Comparison of ENCODE assay signal across 23 cellular contexts in genomic region chr3:112650472-112650871, GRCh38. TPM values are rescaled to one million over a fixed set of nuclear protein-coding genes. Genes with fewer than 3 reads are reported as not detected.
A peak's percentile ranks its signal among the peaks of the same experiment; 100 is the strongest.
DNase-seq lines count a peak whose midpoint lies in the region; ATAC-seq, FAIRE-seq and TF ChIP-seq lines count a peak whose summit lies in the region.
"Had no signal": no experiment of that assay in that cellular context is flagged by ENCODE, and none has a peak within 500 bp of the region (broad histone marks: within the 10 kb centered on the region; RNA-seq: fewer than 3 reads in every experiment).

No MANE protein-coding gene starts in this region.

- H3K23ac ChIP-seq in H1 (ENCODE audit: insufficient read length) (no peak overlapping the region), mesenchymal stem cell (ENCODE audit: low read length in 2 of 2) (no peak overlapping the region)

- intact Hi-C loops in natural killer cell (cut with micrococcal nuclease) = no loop called here

- no peaks in the 10 kb centered on the region for H3K23me2 ChIP-seq in H1 (ENCODE audit: low read depth, low read length)

- H3K4ac ChIP-seq in H1 (replicated peaks; ENCODE audit: insufficient read length, low read depth, low read length) (no peak overlapping the region), mesenchymal stem cell (ENCODE audit: low read depth in 1 of 2, low read length in 2 of 2) (peak overlapping the region in 1 of 2 experiments; percentile 69)

- no peaks in the 10 kb centered on the region for H3K79me2 ChIP-seq in H1 (ENCODE audit: control insufficient read depth in 1 of 2, insufficient read depth in 2 of 2, low read length in 2 of 2)

- H3K4me3 ChIP-seq in H1 (ENCODE audit: extremely low read depth in 1 of 4, insufficient read depth in 2 of 4, low read depth in 3 of 4, low read length in 4 of 4) (no peak overlapping the region), mesenchymal stem cell (ENCODE audit: insufficient read depth in 1 of 2, low read depth in 1 of 2, low read length in 2 of 2) (no peak overlapping the region)
- H3K4me3 ChIP-seq: vagina had no signal

- POLR2A ChIA-PET in H1 (lab: Charles Lee; ENCODE audit: partially characterized antibody) = interaction anchor here (1.5 kb wide), 1 partner anchor 9 kb away, joined by 4 read pairs; the partner anchor contains the start of gene CCDC80

- H2BK5ac ChIP-seq in H1 (ENCODE audit: low read depth, low read length) (no peak overlapping the region), mesenchymal stem cell (ENCODE audit: low read depth, low read length, poor library complexity, severe bottlenecking) (peak overlapping the region; percentile 96)

- no peaks in the 10 kb centered on the region for H3K36me3 Mint-ChIP-seq in stimulated activated memory B cell treated with anti-CD40 and anti-IgM and Interleukin-4, amounts not matched to agents 10 μg/mL and 1 μg/mL and 100 μg/mL, for 72 hours
- H3K36me3 Mint-ChIP-seq in natural killer cell = no peaks in the 10 kb centered on the region

- H2BK15ac ChIP-seq in H1 (ENCODE audit: low read length) (no peak overlapping the region), mesenchymal stem cell (ENCODE audit: low read depth, poor library complexity, severe bottlenecking) (no peak overlapping the region)

- no peak overlapping the region for H4K8ac ChIP-seq in H1 (ENCODE audit: extremely low read depth, insufficient read depth, low read length)
- peak overlapping the region; percentile 67 for H4K8ac ChIP-seq in mesenchymal stem cell (ENCODE audit: low read length)

- H3K9me3 ChIP-seq in H1 (ENCODE audit: insufficient read depth in 2 of 2, low read depth in 1 of 2, low read length in 1 of 2) (no peaks in the 10 kb centered on the region), mesenchymal stem cell (ENCODE audit: control insufficient read depth, low read length) (no peaks in the 10 kb centered on the region)
- H3K9me3 ChIP-seq: vagina had no signal

- CTCF ChIA-PET in H1 (lab: Charles Lee; ENCODE audit: partially characterized antibody) = interaction anchor here (0.7 to 1.2 kb wide), 2 partner anchors 84 to 166 kb away, joined by 3 read pairs; no protein-coding TSS in a partner anchor

- no peak overlapping the region for H3K27ac Mint-ChIP-seq in stimulated activated memory B cell treated with anti-CD40 and anti-IgM and Interleukin-4, amounts not matched to agents 10 μg/mL and 1 μg/mL and 100 μg/mL, for 72 hours
- H3K27ac Mint-ChIP-seq in natural killer cell = no peak overlapping the region

- TF ChIP-seq RAD21 in H1 (IDR thresholded peaks at IDR 0.05 in 1 of 2, conservative IDR thresholded peaks at IDR 0.05 in 1 of 2; ENCODE audit: low read depth in 2 of 2, low read length in 2 of 2) = no peak

- H3K36me3 ChIP-seq in H1 (ENCODE audit: control insufficient read depth in 2 of 4, insufficient read depth in 4 of 4, low read length in 3 of 4) (no peaks in the 10 kb centered on the region), mesenchymal stem cell (ENCODE audit: control insufficient read depth in 1 of 2, insufficient read depth in 2 of 2, low read depth in 1 of 2, low read length in 2 of 2) (no peaks in the 10 kb centered on the region)
- H3K36me3 ChIP-seq: vagina had no signal

- no peak for TF ChIP-seq POLR2A in H1 (IDR thresholded peaks at IDR 0.05; ENCODE audit: control extremely low read depth in 1 of 2, low read depth in 2 of 2, low read length in 2 of 2)

- H3K9ac ChIP-seq in H1 (replicated peaks in 1 of 4; ENCODE audit: extremely low read depth in 1 of 4, low read depth in 3 of 4, low read length in 3 of 4) = no peak overlapping the region
- peak overlapping the region; percentile 65 for H3K9ac ChIP-seq in mesenchymal stem cell (ENCODE audit: low read length)

- ATAC-seq in GM18520 (IDR thresholded peaks at IDR 0.05; ENCODE audit: unreplicated experiment) = no peak
- ATAC-seq in stimulated activated memory B cell treated with anti-CD40 and anti-IgM and Interleukin-4, amounts not matched to agents 10 μg/mL and 1 μg/mL and 100 μg/mL, for 72 hours = no peak
- ATAC-seq in natural killer cell = no peak
- ATAC-seq in GM18861 (IDR thresholded peaks at IDR 0.05; ENCODE audit: unreplicated experiment) = no peak
- ATAC-seq: esophagus mucosa, left colon had no signal

- TF ChIP-seq CTCF in H1 (IDR thresholded peaks at IDR 0.05; ENCODE audit: control extremely low read depth in 1 of 3, insufficient read depth in 1 of 3, low read depth in 1 of 3, low read length in 3 of 3) (no peak), natural killer cell (IDR thresholded peaks at IDR 0.05) (no peak)

- H3K4me3 Mint-ChIP-seq in stimulated activated memory B cell treated with anti-CD40 and anti-IgM and Interleukin-4, amounts not matched to agents 10 μg/mL and 1 μg/mL and 100 μg/mL, for 72 hours = no peak overlapping the region
- no peak overlapping the region for H3K4me3 Mint-ChIP-seq in natural killer cell

- no peak overlapping the region for H2BK120ac ChIP-seq in H1 (replicated peaks; ENCODE audit: low read depth, low read length)
- H2BK120ac ChIP-seq in mesenchymal stem cell (ENCODE audit: low read depth, low read length) = no peak overlapping the region

- no peak overlapping the region for H4K5ac ChIP-seq in H1 (ENCODE audit: insufficient read length, low read depth, low read length)

- WGBS in H1 (ENCODE audit: extremely low coverage in 1 of 2, insufficient coverage in 1 of 2, insufficient read length in 1 of 2, insufficient replicate concordance in 2 of 2, low coverage in 1 of 2, low lambda C conversion rate in 2 of 2, missing lambda C conversion rate in 1 of 2), 2 experiments = 88% methylated on average over 2 of the region's 2 CpGs; no CpG with 5 or more reads in 1 of the 2 experiments
- 94% methylated on average over 2 of the region's 2 CpGs for WGBS in mesenchymal stem cell

- peaks cover 7% of the 10 kb centered on the region for H3K4me1 Mint-ChIP-seq in stimulated activated memory B cell treated with anti-CD40 and anti-IgM and Interleukin-4, amounts not matched to agents 10 μg/mL and 1 μg/mL and 100 μg/mL, for 72 hours
- peaks cover 0 to 15% of the 10 kb centered on the region in 2 donors for H3K4me1 Mint-ChIP-seq in natural killer cell

- no peaks in the 10 kb centered on the region for H4K20me1 ChIP-seq in H1 (replicated peaks in 1 of 2; ENCODE audit: control insufficient read depth in 1 of 2, insufficient read depth in 2 of 2, low read length in 2 of 2)

- H3K9me3 Mint-ChIP-seq in stimulated activated memory B cell treated with anti-CD40 and anti-IgM and Interleukin-4, amounts not matched to agents 10 μg/mL and 1 μg/mL and 100 μg/mL, for 72 hours = no peaks in the 10 kb centered on the region
- H3K9me3 Mint-ChIP-seq in natural killer cell = no peaks in the 10 kb centered on the region

- H3K14ac ChIP-seq in H1 (ENCODE audit: insufficient read length) (no peak overlapping the region), mesenchymal stem cell (ENCODE audit: low read length in 2 of 2) (no peak overlapping the region)

- H3K18ac ChIP-seq in H1 (ENCODE audit: extremely low read depth, low read length) (no peak overlapping the region), mesenchymal stem cell (ENCODE audit: low read depth in 1 of 2, low read length in 2 of 2) (peak overlapping the region in 1 of 2 experiments; percentile 70)

- peaks cover 12% of the 10 kb centered on the region for H3K27me3 Mint-ChIP-seq in stimulated activated memory B cell treated with anti-CD40 and anti-IgM and Interleukin-4, amounts not matched to agents 10 μg/mL and 1 μg/mL and 100 μg/mL, for 72 hours
- H3K27me3 Mint-ChIP-seq in natural killer cell (ENCODE audit: low read depth in 2 of 2) = no peaks in the 10 kb centered on the region

- H4K91ac ChIP-seq in H1 (replicated peaks; ENCODE audit: insufficient read length, low read length) (no peak overlapping the region), mesenchymal stem cell (ENCODE audit: low read length) (no peak overlapping the region)

- in situ Hi-C loops in ACHN (cut with HindIII; ENCODE audit: low pct_ligation_motif_present, low pct_unique_long_range_greater_than_20kb, low sequenced_read_pairs) = no loop called here

- H3K27ac ChIP-seq in H1 (ENCODE audit: low read depth, low read length) (no peak overlapping the region), mesenchymal stem cell (ENCODE audit: low read length, poor library complexity, severe bottlenecking) (peak overlapping the region; percentile 76)
- H3K27ac ChIP-seq: vagina had no signal

- H3K4me1 ChIP-seq in H1 (replicated peaks in 1 of 4; ENCODE audit: control insufficient read depth in 3 of 4, insufficient read depth in 4 of 4, low read length in 3 of 4) = peaks cover 2 to 12% (median 5%) of the 10 kb centered on the region in 4 experiments; a peak in 5 of 7 replicates
- peaks cover 15% of the 10 kb centered on the region for H3K4me1 ChIP-seq in mesenchymal stem cell (ENCODE audit: control insufficient read depth, insufficient read depth, low read depth, low read length)

- H3K79me1 ChIP-seq in H1 (ENCODE audit: low read depth, low read length) (no peaks in the 10 kb centered on the region), mesenchymal stem cell (replicated peaks; ENCODE audit: low read length, poor library complexity, severe bottlenecking) (no peaks in the 10 kb centered on the region)

- DNase-seq in ACHN (peak; percentile 30), M059J (ENCODE audit: low read depth) (peak; percentile 54), H1 (ENCODE audit: low read depth in 1 of 2, low spot score in 2 of 2) (no peak), mesenchymal stem cell (no peak), natural killer cell (no peak)
- DNase-seq: activated CD4-positive, CD25-positive, alpha-beta regulatory T cell treated with anti-CD3 and anti-CD28 coated beads, Interleukin-2, amount 50 U/mL, for 72 hours; activated gamma-delta T cell treated with Interleukin-2 at 50 U/mL for 16 hours; activated T-cell treated with anti-CD3 and anti-CD28 coated beads, Interleukin-2, amount 50 U/mL, for 1 hour; caudate nucleus; Karpas-422; left colon; midbrain; NCI-H1930; NCI-H345; OCI-M1; Right ventricle myocardium superior; stimulated activated CD4-positive, alpha-beta T cell treated with anti-CD3 and anti-CD28 coated beads, Interleukin-1b, Interleukin-23, amount 100 ng/mL, for 48 hours had no signal

- H2AFZ ChIP-seq in H1 (ENCODE audit: low read length) = 0 out of 2 replicates have a peak overlapping the region, but pooled peaks have one; percentile 77
- no peak overlapping the region for H2AFZ ChIP-seq in mesenchymal stem cell (ENCODE audit: low read depth, low read length)

- H3K27me3 ChIP-seq in H1 (replicated peaks in 1 of 4; ENCODE audit: control insufficient read depth in 3 of 4, extremely low read depth in 1 of 4, insufficient read depth in 3 of 4, low read length in 3 of 4) = no peaks in the 10 kb centered on the region
- H3K27me3 ChIP-seq in mesenchymal stem cell (ENCODE audit: control insufficient read depth in 1 of 2, insufficient read depth in 1 of 2, low read length in 2 of 2) = no peaks in the 10 kb centered on the region
- H3K27me3 ChIP-seq: vagina had no signal

- no peak overlapping the region for H3K56ac ChIP-seq in H1 (replicated peaks; ENCODE audit: insufficient read length, low read depth, low read length)

- H2BK12ac ChIP-seq in H1 (ENCODE audit: low read depth, low read length) = no peak overlapping the region
- H2BK12ac ChIP-seq in mesenchymal stem cell (ENCODE audit: low read length in 2 of 2) = peak overlapping the region in 1 of 2 experiments; percentile 63

- FAIRE-seq in H1 (lab: Jason Lieb, UNC) = no peak
- FAIRE-seq: G401.6 had no signal

- H2AK5ac ChIP-seq in H1 (ENCODE audit: low read depth, low read length) (no peak overlapping the region), mesenchymal stem cell (ENCODE audit: low read length, severe bottlenecking) (peak overlapping the region; percentile 79)

- no peak overlapping the region for H3K4me2 ChIP-seq in H1 (ENCODE audit: insufficient read depth in 1 of 2, low read depth in 2 of 2, low read length in 2 of 2)
- H3K4me2 ChIP-seq in mesenchymal stem cell (ENCODE audit: low read length, poor library complexity, severe bottlenecking) = no peak overlapping the region

- H2BK20ac ChIP-seq in H1 (ENCODE audit: low read length) = no peak overlapping the region

- TF ChIP-seq EP300 in H1 (IDR thresholded peaks at IDR 0.05; ENCODE audit: borderline replicate concordance in 1 of 2, low read depth in 2 of 2, low read length in 2 of 2) = no peak

RNA-seq across cellular contexts. Expression of gene CCDC80, which starts 9.5 kb away (rescaled TPM):
- total RNA-seq in M059J (2014; rRNA removed; shearing (Covaris generic)) = 136 and 288 TPM in 2 replicates
- total RNA-seq in H1 (2021; fragmentation: NEBNext Ultra II Directional; extraction: Animal tissue kit (Norgen Biotek cat#: 25700)) = 12.6 and 12.9 TPM in 2 replicates
- polyA plus RNA-seq in H1 (2011; rRNA removed) = 0.89 and 1.1 TPM in 2 replicates
- 1.00 TPM for polyA plus RNA-seq in H1 (2011; cell fraction: cytosol; rRNA removed)
- 1.2 TPM for polyA plus RNA-seq in H1 (2011; cell fraction: nucleus; rRNA removed)
- polyA plus RNA-seq in H1 (2012, experiment 1 of 2) = 4.2 to 5.6 TPM (median 5.1 TPM) in 4 replicates
- 0.49 TPM for polyA plus RNA-seq in H1 (2012, experiment 2 of 2)
- polyA plus RNA-seq in H1 (2013, experiment 1 of 2) = 23.7 TPM
- 25.8 TPM for polyA plus RNA-seq in H1 (2013, experiment 2 of 2)
- polyA minus RNA-seq in H1 (2011; rRNA and poly(A)+ RNA removed) = 0.91 and 1.7 TPM in 2 replicates
- polyA minus RNA-seq in H1 (2011; cell fraction: cytosol; rRNA and poly(A)+ RNA removed) = 2.2 TPM
- polyA minus RNA-seq in H1 (2011; cell fraction: nucleus; rRNA and poly(A)+ RNA removed) = 2.2 TPM
- polyA plus RNA-seq in mesenchymal stem cell (2013, experiment 1 of 2) = 220 TPM
- 229 TPM for polyA plus RNA-seq in mesenchymal stem cell (2013, experiment 2 of 2)
- under 1 TPM in 1 of 3 donors, not detected in 2; 0.08 TPM for total RNA-seq in natural killer cell

Comparison
In these comparisons a context has a peak if more than half of its experiments do, and no peak if none do; other contexts are left out.
1. DNase-seq: peak in ACHN (single experiment) and M059J (single experiment); none in H1 (0 of 2), mesenchymal stem cell (single experiment) and natural killer cell (single experiment).